In genomic region chr6:52801188-52801841, GRCh38 we compare ENCODE assay signal across 23 cellular contexts. TPM values are rescaled to one million over a fixed set of nuclear protein-coding genes. Genes with fewer than 3 reads are reported as not detected.
A peak's percentile ranks its signal among the peaks of the same experiment; 100 is the strongest.
DNase-seq lines count a peak whose midpoint lies in the region; ATAC-seq and TF ChIP-seq lines count a peak whose summit lies in the region.
"Had no signal": no experiment of that assay in that cellular context is flagged by ENCODE, and none has a peak within 500 bp of the region (broad histone marks: within the 10 kb centered on the region; RNA-seq: fewer than 3 reads in every experiment).

No MANE protein-coding gene starts in this region.

- peak; percentile 50 for ATAC-seq in left lobe of liver
- ATAC-seq in GM18907 (IDR thresholded peaks at IDR 0.05; ENCODE audit: unreplicated experiment), result no peak
- no peak for ATAC-seq in GM18505 (IDR thresholded peaks at IDR 0.05; ENCODE audit: unreplicated experiment)
- ATAC-seq: A549 had no signal

- TF ChIP-seq CTCF in progenitor cell of endocrine pancreas (IDR thresholded peaks at IDR 0.05; ENCODE audit: unreplicated experiment), result no peak

- peak overlapping the region; percentile 22 for H3K27ac Mint-ChIP-seq in progenitor cell of endocrine pancreas
- H3K27ac Mint-ChIP-seq: CD4-positive, alpha-beta memory T cell had no signal

- peaks cover 21% of the 10 kb centered on the region for H3K4me1 Mint-ChIP-seq in progenitor cell of endocrine pancreas (ENCODE audit: low read depth)
- H3K4me1 Mint-ChIP-seq: CD4-positive, alpha-beta memory T cell had no signal

- DNase-seq in MV-4-11 (lab: John Stamatoyannopoulos, UW) (peak; percentile 5), NCI-H146 treated with DMSO at 0.1 percent for 48 hours (lab: John Stamatoyannopoulos, UW; ENCODE audit: unreplicated experiment) (peak; percentile 24), left lobe of liver (ENCODE audit: low spot score) (no peak), progenitor cell of endocrine pancreas (ENCODE audit: low spot score, unreplicated experiment) (no peak)
- DNase-seq in activated CD4-positive, alpha-beta T cell treated with anti-CD3 and anti-CD28 coated beads for 4 hours, result no peak
- DNase-seq: AML-193; C1 segment of cervical spinal cord; CD4-positive, alpha-beta memory T cell; COR-L47; HCEC 1CT; NCI-H1092 treated with DMSO at 0.1 percent for 48 hours; NCI-H1436 treated with DMSO at 0.1 percent for 48 hours; NCI-H2081; NCI-H226; NCI-H524; NCI-H82; Right ventricle myocardium superior; RPMI8226 had no signal

- no peaks in the 10 kb centered on the region for H3K9me3 Mint-ChIP-seq in progenitor cell of endocrine pancreas (ENCODE audit: low read depth)
- H3K9me3 Mint-ChIP-seq: CD4-positive, alpha-beta memory T cell had no signal

- no peaks in the 10 kb centered on the region for H3K36me3 Mint-ChIP-seq in progenitor cell of endocrine pancreas (ENCODE audit: insufficient read depth)
- H3K36me3 Mint-ChIP-seq: CD4-positive, alpha-beta memory T cell had no signal

- no peaks in the 10 kb centered on the region for H3K27me3 Mint-ChIP-seq in progenitor cell of endocrine pancreas

- H3K4me3 Mint-ChIP-seq in progenitor cell of endocrine pancreas (ENCODE audit: low read depth), result no peak overlapping the region
- H3K4me3 Mint-ChIP-seq: CD4-positive, alpha-beta memory T cell had no signal

- no peak for TF ChIP-seq POLR2A in GM18505 (IDR thresholded peaks at IDR 0.05; ENCODE audit: borderline replicate concordance, extremely low read depth, insufficient read depth, insufficient read length)

RNA-seq across cellular contexts. Expression of gene GSTA1, which starts 2.3 kb away (rescaled TPM):
- 811 TPM for total RNA-seq in left lobe of liver
- total RNA-seq in progenitor cell of endocrine pancreas, result 25.8 and 26.8 TPM in 2 replicates
- total RNA-seq: CD4-positive, alpha-beta memory T cell; H1; Right ventricle myocardium superior had no signal

RNA-seq across cellular contexts. Expression of gene GSTA2, which starts 38.0 kb away (rescaled TPM):
- total RNA-seq in left lobe of liver (45.2 TPM), progenitor cell of endocrine pancreas (4.6 and 10.7 TPM in 2 replicates)
- total RNA-seq: CD4-positive, alpha-beta memory T cell; H1; Right ventricle myocardium superior; SJSA1 had no signal

RNA-seq across cellular contexts. Expression of gene GSTA5, which starts 39.3 kb away (rescaled TPM):
- total RNA-seq in left lobe of liver (not detected), progenitor cell of endocrine pancreas (not detected in 2 replicates)
- total RNA-seq: CD4-positive, alpha-beta memory T cell; H1; Right ventricle myocardium superior; SJSA1 had no signal

Comparison
In these comparisons a context has a peak if more than half of its experiments do, and no peak if none do; other contexts are left out.
1. DNase-seq: peak in MV-4-11 (single experiment) and NCI-H146 treated with DMSO at 0.1 percent for 48 hours (single experiment); none in left lobe of liver (single experiment), progenitor cell of endocrine pancreas (single experiment) and activated CD4-positive, alpha-beta T cell treated with anti-CD3 and anti-CD28 coated beads for 4 hours (0 of 2).
2. RNA of gene GSTA1, which starts 2.3 kb away (total RNA-seq): 811 TPM in left lobe of liver (single experiment); 25.8 to 26.8 TPM in progenitor cell of endocrine pancreas; every median in the first group is over 10 times any median in the second.